8 cellular contexts compared by ENCODE assay signal in the genomic region with DNA sequence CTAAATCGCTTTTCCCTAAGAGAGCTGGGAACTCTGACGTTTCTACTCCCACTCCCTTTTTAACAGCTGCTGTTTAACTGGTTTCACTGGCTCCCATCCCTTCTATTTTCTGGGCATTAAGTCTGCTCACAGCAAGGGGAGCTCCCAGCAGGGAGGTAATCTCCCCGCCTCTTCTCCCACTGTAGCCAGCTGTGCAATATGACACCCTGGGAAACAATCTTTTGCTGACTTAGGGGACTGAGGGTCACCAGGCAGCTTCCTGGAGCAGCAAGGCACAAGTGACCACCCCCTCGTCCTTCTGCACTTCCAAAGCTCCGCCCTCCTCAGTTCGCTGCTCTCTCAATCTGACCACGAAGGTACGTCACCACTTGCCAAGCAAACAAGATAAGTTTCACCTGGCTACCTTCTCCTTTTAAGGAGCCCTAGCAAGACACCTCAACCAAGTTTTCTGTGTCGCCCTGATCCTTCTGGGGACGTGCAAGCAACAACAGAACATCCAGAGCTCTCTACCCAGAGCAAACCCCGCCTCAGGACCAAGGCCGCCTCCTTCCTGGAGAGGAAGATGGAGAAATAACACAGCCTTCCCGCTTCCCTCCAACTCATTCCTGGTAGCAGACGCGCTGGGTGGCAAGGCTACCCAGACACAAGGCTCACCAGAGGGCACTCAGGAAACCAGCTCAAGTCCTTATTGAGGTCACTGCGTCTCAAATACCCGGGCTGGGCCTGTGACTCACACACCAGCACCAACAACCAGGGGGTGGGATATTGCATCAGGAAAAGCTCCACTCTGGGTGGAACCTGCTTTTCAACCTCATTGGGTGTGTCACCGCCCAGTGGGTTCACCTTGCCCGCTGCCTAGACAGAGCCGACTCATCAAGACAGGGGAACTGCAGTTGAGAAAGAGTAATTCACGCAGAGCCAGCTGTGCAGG.
DNase-seq lines count a peak whose midpoint lies in the region; ATAC-seq and TF ChIP-seq lines count a peak whose summit lies in the region.

No MANE protein-coding gene starts in this region.

- DNase-seq in AG08395 (ENCODE audit: low spot score) (peak; percentile 88), NCI-H1694 treated with DMSO at 0.1 percent for 48 hours (lab: John Stamatoyannopoulos, UW) (peak; percentile 14), WTC11 (ENCODE audit: low spot score) (peak; percentile 71), choroid plexus epithelial cell (ENCODE audit: low read depth) (peak; percentile 95), Ammon's horn (ENCODE audit: low spot score) (no peak)
- DNase-seq in stimulated activated CD4-positive, alpha-beta T cell treated with anti-CD3 and anti-CD28 coated beads, Interleukin-2, amount 100 ng/mL, for 48 hours, result peak; percentile 49 to 53

- H3K27me3 Mint-ChIP-seq in WTC11 (ENCODE audit: low read depth), result no peaks in the 10 kb centered on the region

- ATAC-seq in GM21367 (IDR thresholded peaks at IDR 0.05; ENCODE audit: unreplicated experiment) (peak; percentile 23), WTC11 (peak; percentile 80)

- H3K36me3 Mint-ChIP-seq in WTC11, result 0 out of 2 replicates have a peak, but pooled peaks cover 2% of the 10 kb centered on the region

- H3K27ac Mint-ChIP-seq in WTC11, result peak overlapping the region; percentile 93

- H3K4me3 ChIP-seq in choroid plexus epithelial cell (ENCODE audit: low read depth, low read length), result peak overlapping the region; percentile 34

- H3K27me3 ChIP-seq in layer of hippocampus (ENCODE audit: control insufficient read depth, insufficient read depth, low read length), result no peaks in the 10 kb centered on the region

- no peaks in the 10 kb centered on the region for H3K9me3 Mint-ChIP-seq in WTC11

- H3K27ac ChIP-seq in layer of hippocampus (ENCODE audit: low read depth, low read length), result peak overlapping the region; percentile 32

- H3K4me3 Mint-ChIP-seq in WTC11, result peak overlapping the region; percentile 50

- CTCF ChIA-PET in WTC11 (lab: Charles Lee), result interaction anchor here (0.7 to 5.7 kb wide), 24 partner anchors 9 to 356 kb away, joined by 3 to 72 read pairs (median 4); no protein-coding TSS in a partner anchor

- POLR2A ChIA-PET in WTC11 (lab: Charles Lee), result interaction anchor here (0.5 to 1.9 kb wide), 11 partner anchors 10 to 156 kb away, joined by 3 to 9 read pairs (median 4); a partner anchor contains a TSS

- TF ChIP-seq CTCF in WTC11 (IDR thresholded peaks at IDR 0.05) (no peak), choroid plexus epithelial cell (conservative IDR thresholded peaks at IDR 0.05; ENCODE audit: low read depth, low read length) (peak; percentile 12)

- H3K4me1 Mint-ChIP-seq in WTC11, result peaks cover 89% of the 10 kb centered on the region

TF ChIP-seq in WTC11, 78 proteins besides CTCF, POLR2A, EP300 and RAD21:
- TF ChIP-seq ETV6 (CRISPR knock-in tag; IDR thresholded peaks at IDR 0.05) (peak; percentile 40; the same call in 1 of the 2 replicates), FOXK1 (CRISPR knock-in tag; IDR thresholded peaks at IDR 0.05) (0 out of 2 replicates have a peak, but pooled peaks have one; percentile 35), NFYB (CRISPR knock-in tag; conservative IDR thresholded peaks at IDR 0.05; ENCODE audit: low read depth) (no peak), SOX15 (CRISPR knock-in tag; IDR thresholded peaks at IDR 0.05) (no peak), ZNF423 (CRISPR knock-in tag; IDR thresholded peaks at IDR 0.05) (peak; percentile 94), NR3C1 (CRISPR knock-in tag; conservative IDR thresholded peaks at IDR 0.05; ENCODE audit: low read depth) (0 out of 2 replicates have a peak, but pooled peaks have one; percentile 42), GABPB1 (CRISPR knock-in tag; IDR thresholded peaks at IDR 0.05) (peak; percentile 98), TEAD1 (CRISPR knock-in tag; IDR thresholded peaks at IDR 0.05) (0 out of 2 replicates have a peak, but pooled peaks have one; percentile 8)
- TF ChIP-seq, protein P1, sequence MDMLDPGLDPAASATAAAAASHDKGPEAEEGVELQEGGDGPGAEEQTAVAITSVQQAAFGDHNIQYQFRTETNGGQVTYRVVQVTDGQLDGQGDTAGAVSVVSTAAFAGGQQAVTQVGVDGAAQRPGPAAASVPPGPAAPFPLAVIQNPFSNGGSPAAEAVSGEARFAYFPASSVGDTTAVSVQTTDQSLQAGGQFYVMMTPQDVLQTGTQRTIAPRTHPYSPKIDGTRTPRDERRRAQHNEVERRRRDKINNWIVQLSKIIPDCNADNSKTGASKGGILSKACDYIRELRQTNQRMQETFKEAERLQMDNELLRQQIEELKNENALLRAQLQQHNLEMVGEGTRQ (CRISPR knock-in tag; IDR thresholded peaks at IDR 0.05), result no peak
- TF ChIP-seq, protein P2, sequence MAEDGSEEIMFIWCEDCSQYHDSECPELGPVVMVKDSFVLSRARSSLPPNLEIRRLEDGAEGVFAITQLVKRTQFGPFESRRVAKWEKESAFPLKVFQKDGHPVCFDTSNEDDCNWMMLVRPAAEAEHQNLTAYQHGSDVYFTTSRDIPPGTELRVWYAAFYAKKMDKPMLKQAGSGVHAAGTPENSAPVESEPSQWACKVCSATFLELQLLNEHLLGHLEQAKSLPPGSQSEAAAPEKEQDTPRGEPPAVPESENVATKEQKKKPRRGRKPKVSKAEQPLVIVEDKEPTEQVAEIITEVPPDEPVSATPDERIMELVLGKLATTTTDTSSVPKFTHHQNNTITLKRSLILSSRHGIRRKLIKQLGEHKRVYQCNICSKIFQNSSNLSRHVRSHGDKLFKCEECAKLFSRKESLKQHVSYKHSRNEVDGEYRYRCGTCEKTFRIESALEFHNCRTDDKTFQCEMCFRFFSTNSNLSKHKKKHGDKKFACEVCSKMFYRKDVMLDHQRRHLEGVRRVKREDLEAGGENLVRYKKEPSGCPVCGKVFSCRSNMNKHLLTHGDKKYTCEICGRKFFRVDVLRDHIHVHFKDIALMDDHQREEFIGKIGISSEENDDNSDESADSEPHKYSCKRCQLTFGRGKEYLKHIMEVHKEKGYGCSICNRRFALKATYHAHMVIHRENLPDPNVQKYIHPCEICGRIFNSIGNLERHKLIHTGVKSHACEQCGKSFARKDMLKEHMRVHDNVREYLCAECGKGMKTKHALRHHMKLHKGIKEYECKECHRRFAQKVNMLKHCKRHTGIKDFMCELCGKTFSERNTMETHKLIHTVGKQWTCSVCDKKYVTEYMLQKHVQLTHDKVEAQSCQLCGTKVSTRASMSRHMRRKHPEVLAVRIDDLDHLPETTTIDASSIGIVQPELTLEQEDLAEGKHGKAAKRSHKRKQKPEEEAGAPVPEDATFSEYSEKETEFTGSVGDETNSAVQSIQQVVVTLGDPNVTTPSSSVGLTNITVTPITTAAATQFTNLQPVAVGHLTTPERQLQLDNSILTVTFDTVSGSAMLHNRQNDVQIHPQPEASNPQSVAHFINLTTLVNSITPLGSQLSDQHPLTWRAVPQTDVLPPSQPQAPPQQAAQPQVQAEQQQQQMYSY (CRISPR knock-in tag; IDR thresholded peaks at IDR 0.05), result peak; percentile 14; the same call in 1 of the 2 replicates
TF ChIP-seq in WTC11: peak in this region for 7.
